In genomic region chr5:444226-444625, GRCh38 we compare ENCODE assay signal across 8 cellular contexts. TPM values are rescaled to one million over a fixed set of nuclear protein-coding genes. Genes with fewer than 3 reads are reported as not detected.
DNase-seq lines count a peak whose midpoint lies in the region; ATAC-seq lines count a peak whose summit lies in the region.

No MANE protein-coding gene starts in this region.

- no peak for DNase-seq in activated CD8-positive, alpha-beta memory T cell treated with anti-CD3 and anti-CD28 coated beads, Interleukin-2, amount 10 ng/mL, durations not matched to agents 7 days and 5 days
- DNase-seq in activated CD8-positive, alpha-beta memory T cell treated with anti-CD3 and anti-CD28 coated beads, Interleukin-2, amount 50 U/mL, for 48 hours, result no peak
- no peak for DNase-seq in activated CD4-positive, alpha-beta memory T cell treated with anti-CD3 and anti-CD28 coated beads, Interleukin-2, amount 10 ng/mL, durations not matched to agents 7 days and 5 days
- DNase-seq in immature natural killer cell, result no peak
- DNase-seq in anterior cingulate cortex (lab: John Stamatoyannopoulos, UW), result no peak
- no peak for DNase-seq in HUDEP-2 (lab: John Stamatoyannopoulos, UW; ENCODE audit: unreplicated experiment in 76 of 76)

- POLR2A ChIA-PET in activated CD4-positive, alpha-beta memory T cell treated with anti-CD3 and anti-CD28 coated beads, Interleukin-2, amount 10 ng/mL, durations not matched to agents 7 days and 5 days (lab: Charles Lee), result interaction anchor here (1.4 kb wide), 1 partner anchor 22 kb away, joined by 3 read pairs; no protein-coding TSS in a partner anchor

- H3K9me3 ChIP-seq in subcutaneous abdominal adipose tissue (ENCODE audit: control insufficient read depth in 5 of 5, low read length in 5 of 5), result no peaks in the 10 kb centered on the region

- peaks cover 0 to 33% (median 30%) of the 10 kb centered on the region in 5 donors for H3K36me3 ChIP-seq in subcutaneous abdominal adipose tissue (ENCODE audit: control insufficient read depth in 5 of 5, insufficient read depth in 5 of 5, low read length in 5 of 5)

- CTCF ChIA-PET in activated CD8-positive, alpha-beta memory T cell treated with anti-CD3 and anti-CD28 coated beads, Interleukin-2, amount 10 ng/mL, durations not matched to agents 7 days and 5 days (lab: Charles Lee), result interaction anchor here (2.3 kb wide), 1 partner anchor 127 kb away, joined by 6 read pairs; no protein-coding TSS in a partner anchor
- CTCF ChIA-PET in activated CD4-positive, alpha-beta memory T cell treated with anti-CD3 and anti-CD28 coated beads, Interleukin-2, amount 10 ng/mL, durations not matched to agents 7 days and 5 days (lab: Charles Lee), result interaction anchor here (3.5 kb wide), 1 partner anchor 29 kb away, joined by 11 read pairs; no protein-coding TSS in a partner anchor

- peaks cover 27% of the 10 kb centered on the region for H3K36me3 Mint-ChIP-seq in activated CD8-positive, alpha-beta memory T cell treated with anti-CD3 and anti-CD28 coated beads, Interleukin-2, amount 10 ng/mL, durations not matched to agents 7 days and 5 days
- H3K36me3 Mint-ChIP-seq in activated CD4-positive, alpha-beta memory T cell treated with anti-CD3 and anti-CD28 coated beads, Interleukin-2, amount 10 ng/mL, durations not matched to agents 7 days and 5 days (ENCODE audit: low read depth), result peaks cover 40% of the 10 kb centered on the region
- peaks cover 13 to 23% (median 18%) of the 10 kb centered on the region in 3 donors for H3K36me3 Mint-ChIP-seq in immature natural killer cell

- no peak overlapping the region for H3K27ac ChIP-seq in subcutaneous abdominal adipose tissue (ENCODE audit: low read depth, low read length)

- H3K27me3 Mint-ChIP-seq in activated CD8-positive, alpha-beta memory T cell treated with anti-CD3 and anti-CD28 coated beads, Interleukin-2, amount 10 ng/mL, durations not matched to agents 7 days and 5 days, result no peaks in the 10 kb centered on the region
- H3K27me3 Mint-ChIP-seq in activated CD4-positive, alpha-beta memory T cell treated with anti-CD3 and anti-CD28 coated beads, Interleukin-2, amount 10 ng/mL, durations not matched to agents 7 days and 5 days, result no peaks in the 10 kb centered on the region
- peaks cover 0 to 7% (median 4%) of the 10 kb centered on the region in 3 donors for H3K27me3 Mint-ChIP-seq in immature natural killer cell (ENCODE audit: low read depth in 3 of 3)

- H3K27me3 ChIP-seq in subcutaneous abdominal adipose tissue (ENCODE audit: control insufficient read depth in 5 of 5, insufficient read depth in 4 of 5, low read length in 5 of 5), result peaks cover 0 to 3% (median under 1%) of the 10 kb centered on the region in 5 donors

- H3K27ac Mint-ChIP-seq in activated CD8-positive, alpha-beta memory T cell treated with anti-CD3 and anti-CD28 coated beads, Interleukin-2, amount 10 ng/mL, durations not matched to agents 7 days and 5 days, result peak overlapping the region; percentile 75
- peak overlapping the region; percentile 71 for H3K27ac Mint-ChIP-seq in activated CD4-positive, alpha-beta memory T cell treated with anti-CD3 and anti-CD28 coated beads, Interleukin-2, amount 10 ng/mL, durations not matched to agents 7 days and 5 days
- H3K27ac Mint-ChIP-seq in immature natural killer cell, result peak overlapping the region; percentile 66 to 86 (median 76)

- peak overlapping the region; percentile 90 to 99 (median 96) for H3K9ac ChIP-seq in subcutaneous abdominal adipose tissue (ENCODE audit: low read length in 5 of 5)

- ATAC-seq in activated CD8-positive, alpha-beta memory T cell treated with anti-CD3 and anti-CD28 coated beads, Interleukin-2, amount 10 ng/mL, durations not matched to agents 7 days and 5 days, result no peak
- no peak for ATAC-seq in GM21619 (IDR thresholded peaks at IDR 0.05; ENCODE audit: unreplicated experiment)

- H3K4me3 Mint-ChIP-seq in activated CD8-positive, alpha-beta memory T cell treated with anti-CD3 and anti-CD28 coated beads, Interleukin-2, amount 10 ng/mL, durations not matched to agents 7 days and 5 days, result peak overlapping the region; percentile 92
- H3K4me3 Mint-ChIP-seq in activated CD4-positive, alpha-beta memory T cell treated with anti-CD3 and anti-CD28 coated beads, Interleukin-2, amount 10 ng/mL, durations not matched to agents 7 days and 5 days, result peak overlapping the region; percentile 97
- H3K4me3 Mint-ChIP-seq in immature natural killer cell, result peak overlapping the region; percentile 85 to 96 (median 92)

- H3K9me3 Mint-ChIP-seq in activated CD8-positive, alpha-beta memory T cell treated with anti-CD3 and anti-CD28 coated beads, Interleukin-2, amount 10 ng/mL, durations not matched to agents 7 days and 5 days (ENCODE audit: low read depth), result no peaks in the 10 kb centered on the region
- H3K9me3 Mint-ChIP-seq in activated CD4-positive, alpha-beta memory T cell treated with anti-CD3 and anti-CD28 coated beads, Interleukin-2, amount 10 ng/mL, durations not matched to agents 7 days and 5 days, result no peaks in the 10 kb centered on the region
- H3K9me3 Mint-ChIP-seq in immature natural killer cell, result no peaks in the 10 kb centered on the region

- H3K4me1 Mint-ChIP-seq in activated CD8-positive, alpha-beta memory T cell treated with anti-CD3 and anti-CD28 coated beads, Interleukin-2, amount 10 ng/mL, durations not matched to agents 7 days and 5 days, result peaks cover 43% of the 10 kb centered on the region
- peaks cover 33% of the 10 kb centered on the region for H3K4me1 Mint-ChIP-seq in activated CD4-positive, alpha-beta memory T cell treated with anti-CD3 and anti-CD28 coated beads, Interleukin-2, amount 10 ng/mL, durations not matched to agents 7 days and 5 days
- H3K4me1 Mint-ChIP-seq in immature natural killer cell, result peaks cover 40 to 54% of the 10 kb centered on the region in 2 donors

- peaks cover 7 to 39% (median 35%) of the 10 kb centered on the region in 5 donors for H3K4me1 ChIP-seq in subcutaneous abdominal adipose tissue (ENCODE audit: control insufficient read depth in 5 of 5, insufficient read depth in 5 of 5, low read length in 5 of 5)

- H3K4me3 ChIP-seq in subcutaneous abdominal adipose tissue (ENCODE audit: low read depth in 1 of 5, low read length in 5 of 5), result peak overlapping the region in 4 of 5 donors; percentile 95 to 100 (median 98)

RNA-seq across cellular contexts. Expression of gene EXOC3, which starts 1.2 kb away (rescaled TPM):
- total RNA-seq in activated CD8-positive, alpha-beta memory T cell treated with anti-CD3 and anti-CD28 coated beads, Interleukin-2, amount 10 ng/mL, durations not matched to agents 7 days and 5 days, result 10 to 100 TPM; 68.2 to 71.2 TPM
- total RNA-seq in activated CD4-positive, alpha-beta memory T cell treated with anti-CD3 and anti-CD28 coated beads, Interleukin-2, amount 10 ng/mL, durations not matched to agents 7 days and 5 days, result 10 to 100 TPM; 67.7 to 68.8 TPM
- 10 to 100 TPM; 22.6 to 43.9 (median 34.0) TPM for polyA plus RNA-seq in immature natural killer cell
